ENCODE assay signal across 1 cellular context in genomic region chr2:127576433-127577207, GRCh38.
TF ChIP-seq lines count a peak whose summit lies in the region.

No MANE protein-coding gene starts in this region.

TF ChIP-seq in HepG2, 621 proteins besides CTCF, POLR2A, EP300 and RAD21:
- TF ChIP-seq ZNF556 (CRISPR knock-in tag; IDR thresholded peaks at IDR 0.05; ENCODE audit: borderline replicate concordance) (no peak), CSRNP1 (CRISPR knock-in tag; IDR thresholded peaks at IDR 0.05) (no peak), RFX5 (IDR thresholded peaks at IDR 0.05; ENCODE audit: low read depth, low read length) (no peak), HNRNPH1 (optimal IDR thresholded peaks at IDR 0.05; ENCODE audit: low read depth, low read length) (no peak), ZNF260 (CRISPR knock-in tag; IDR thresholded peaks at IDR 0.05; ENCODE audit: borderline replicate concordance, low read depth) (no peak), LRRFIP1 (CRISPR knock-in tag; conservative IDR thresholded peaks at IDR 0.05) (no peak), RBM39 (IDR thresholded peaks at IDR 0.05; ENCODE audit: low read depth, low read length, poor library complexity, severe bottlenecking) (no peak), ZUFSP (CRISPR knock-in tag; IDR thresholded peaks at IDR 0.05; ENCODE audit: borderline replicate concordance) (no peak), ZNF496 (CRISPR knock-in tag; IDR thresholded peaks at IDR 0.05; ENCODE audit: insufficient replicate concordance) (no peak)
